ENCODE assay signal across 8 cellular contexts in genomic region chr6:27809939-27810767, GRCh38.
DNase-seq lines count a peak whose midpoint lies in the region; ATAC-seq lines count a peak whose summit lies in the region.

No MANE protein-coding gene starts in this region.

- H3K27ac ChIP-seq in cingulate gyrus (ENCODE audit: low read depth, low read length), result peak overlapping the region; percentile 74

- ATAC-seq in GM18868 (IDR thresholded peaks at IDR 0.05; ENCODE audit: unreplicated experiment) (peak; percentile 42), HG03175 (IDR thresholded peaks at IDR 0.05; ENCODE audit: unreplicated experiment) (peak; percentile 25)
- peak; percentile 60 to 65 for ATAC-seq in activated CD4-positive, CD25-positive, alpha-beta regulatory T cell treated with anti-CD3 and anti-CD28 coated beads, Interleukin-2, amount 50 U/mL, for 24 hours

- DNase-seq in AG08395 (ENCODE audit: low spot score) (peak; percentile 93), NCI-H446 (lab: John Stamatoyannopoulos, UW) (peak; percentile 38 to 76), kidney tubule cell (ENCODE audit: low spot score) (peak; percentile 93)
- DNase-seq in stimulated activated CD4-positive, alpha-beta T cell treated with anti-CD3 and anti-CD28 coated beads, Interleukin-1b, Interleukin-23, amount 100 ng/mL, for 48 hours, result peak; percentile 76

Comparison
In these comparisons a context has a peak if more than half of its experiments do, and no peak if none do; other contexts are left out.
1. Peak in every context shown above with its lines: DNase-seq, ATAC-seq and H3K27ac ChIP-seq.